Comparison of ENCODE assay signal across 24 cellular contexts in the genomic region with DNA sequence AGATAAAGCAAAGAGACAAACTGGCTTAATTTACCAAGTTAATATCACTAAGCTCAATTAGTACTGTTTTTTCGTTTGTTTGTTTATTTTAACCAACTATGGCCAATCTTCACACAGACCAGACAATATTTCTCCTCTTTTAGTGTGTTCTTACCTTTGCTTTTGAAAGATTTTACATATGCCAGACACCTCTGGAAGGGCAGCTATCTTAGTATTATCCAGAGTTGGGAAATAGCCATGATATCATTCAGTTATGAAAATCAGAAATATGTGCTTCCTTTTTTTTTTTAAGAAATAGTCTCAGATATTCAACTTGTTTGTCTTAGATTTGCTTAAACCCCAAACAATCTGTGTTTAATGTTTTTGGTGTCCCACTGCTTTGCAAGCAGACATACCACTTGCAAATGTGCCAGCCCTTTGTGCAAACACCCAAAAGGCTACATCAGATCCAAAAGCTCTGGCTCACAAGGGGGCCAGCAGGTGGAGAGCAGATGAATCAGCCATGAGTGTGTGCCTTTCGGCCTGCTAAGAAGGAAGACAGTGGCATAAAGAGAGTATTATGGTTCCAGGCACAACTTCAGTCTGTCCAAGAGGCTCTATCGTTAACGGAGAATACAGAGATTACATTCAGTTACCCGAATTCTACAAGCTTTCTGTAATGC.
DNase-seq lines count a peak whose midpoint lies in the region; ATAC-seq and TF ChIP-seq lines count a peak whose summit lies in the region.
"Had no signal": no experiment of that assay in that cellular context is flagged by ENCODE, and none has a peak within 500 bp of the region (broad histone marks: within the 10 kb centered on the region; RNA-seq: fewer than 3 reads in every experiment).

No MANE protein-coding gene starts in this region.

- H3K36me3 ChIP-seq in tibial nerve, result no peaks in the 10 kb centered on the region
- H3K36me3 ChIP-seq: uterus had no signal

- 74 to 82% methylated on average over 5 of the region's 5 CpGs for WGBS in tibial nerve, 2 donors

- H3K4me1 ChIP-seq in tibial nerve, result no peaks in the 10 kb centered on the region
- H3K4me1 ChIP-seq: psoas muscle, uterus had no signal

- no peaks in the 10 kb centered on the region for H3K27me3 ChIP-seq in tibial nerve
- H3K27me3 ChIP-seq: uterus had no signal

- DNase-seq in NAMALWA (ENCODE audit: low spot score), result peak; percentile 35
- peak; percentile 48 for DNase-seq in NCI-H345 (lab: John Stamatoyannopoulos, UW)
- DNase-seq in amniotic epithelial cell (ENCODE audit: low read depth), result peak; percentile 76
- peak; percentile 21 for DNase-seq in occipital lobe (lab: John Stamatoyannopoulos, UW)
- no peak for DNase-seq in tibial nerve (ENCODE audit: low spot score in 2 of 2)
- DNase-seq: activated CD4-positive, alpha-beta T cell treated with anti-CD3 and anti-CD28 coated beads for 48 hours; activated CD8-positive, alpha-beta memory T cell treated with anti-CD3 and anti-CD28 coated beads, Interleukin-2, amount 10 ng/mL, durations not matched to agents 7 days and 5 days; activated naive CD8-positive, alpha-beta T cell treated with anti-CD3 and anti-CD28 coated beads for 36 hours; CD4-positive, alpha-beta T cell; effector CD8-positive, alpha-beta T cell; foreskin melanocyte; hippocampal formation; left ventricle myocardium superior; mucosa of descending colon; NCI-H1105; NCI-H2171; psoas muscle; small intestine; stimulated activated CD4-positive, alpha-beta T cell treated with anti-CD3 and anti-CD28 coated beads, Interleukin-2, amount 100 ng/mL, for 48 hours; stimulated activated naive B cell treated with anti-CD40 and anti-IgM and Interleukin-4, amounts not matched to agents 10 μg/mL and 1 μg/mL and 100 μg/mL, for 72 hours; T-helper 17 cell; uterus had no signal

- H3K27ac ChIP-seq in tibial nerve, result no peak overlapping the region
- H3K27ac ChIP-seq: psoas muscle, uterus had no signal

- ATAC-seq in GM21367 (IDR thresholded peaks at IDR 0.05; ENCODE audit: unreplicated experiment), result no peak
- ATAC-seq in GM19035 (IDR thresholded peaks at IDR 0.05; ENCODE audit: unreplicated experiment), result no peak
- ATAC-seq: activated CD8-positive, alpha-beta memory T cell treated with anti-CD3 and anti-CD28 coated beads, Interleukin-2, amount 10 ng/mL, durations not matched to agents 7 days and 5 days; left ventricle myocardium superior; mucosa of descending colon; psoas muscle; stimulated activated naive B cell treated with anti-CD40 and anti-IgM and Interleukin-4, amounts not matched to agents 10 μg/mL and 1 μg/mL and 100 μg/mL, for 72 hours; T-helper 17 cell had no signal

- no peak for TF ChIP-seq CTCF in tibial nerve (IDR thresholded peaks at IDR 0.05)

- H3K4me3 ChIP-seq in tibial nerve, result no peak overlapping the region
- H3K4me3 ChIP-seq: mucosa of descending colon, psoas muscle, uterus had no signal

- no peaks in the 10 kb centered on the region for H3K9me3 ChIP-seq in tibial nerve
- H3K9me3 ChIP-seq: mucosa of descending colon, psoas muscle, uterus had no signal

- no peak for TF ChIP-seq EP300 in tibial nerve (IDR thresholded peaks at IDR 0.05)

- no peak for TF ChIP-seq POLR2A in tibial nerve (IDR thresholded peaks at IDR 0.05)

Comparison
In these comparisons a context has a peak if more than half of its experiments do, and no peak if none do; other contexts are left out.
1. DNase-seq: peak in NAMALWA (single experiment), NCI-H345 (single experiment), amniotic epithelial cell (single experiment) and occipital lobe (single experiment); none in tibial nerve (0 of 2).